In genomic region chr7:92648082-92648481, GRCh38 we compare ENCODE assay signal across 9 cellular contexts. TPM values are rescaled to one million over a fixed set of nuclear protein-coding genes. Genes with fewer than 3 reads are reported as not detected.
DNase-seq lines count a peak whose midpoint lies in the region; ATAC-seq, FAIRE-seq and TF ChIP-seq lines count a peak whose summit lies in the region.
"Had no signal": no experiment of that assay in that cellular context is flagged by ENCODE, and none has a peak within 500 bp of the region (broad histone marks: within the 10 kb centered on the region; RNA-seq: fewer than 3 reads in every experiment).

No MANE protein-coding gene starts in this region.

- CTCF ChIA-PET in activated CD4-positive, alpha-beta T cell treated with anti-CD3 and anti-CD28 coated beads for 36 hours (lab: Charles Lee): interaction anchor here (7.6 kb wide), 1 partner anchor 14 kb away, joined by 55 read pairs; no protein-coding TSS in a partner anchor

- peaks cover 42% of the 10 kb centered on the region for H3K36me3 Mint-ChIP-seq in activated CD4-positive, alpha-beta T cell treated with anti-CD3 and anti-CD28 coated beads for 36 hours (ENCODE audit: low read depth)
- H3K36me3 Mint-ChIP-seq in stimulated activated effector memory CD8-positive, alpha-beta T cell treated with anti-CD3 and anti-CD28 coated beads, Interleukin-12 subunit alpha, Interleukin-12 subunit beta, amount 100 ng/mL, for 72 hours: peaks cover 85% of the 10 kb centered on the region

- intact Hi-C loops in activated CD4-positive, alpha-beta T cell treated with anti-CD3 and anti-CD28 coated beads for 36 hours (cut with DNase I, micrococcal nuclease): loop anchor here (1.0 to 5.0 kb wide), 6 partner anchors 15 to 254 kb away; no protein-coding TSS in a partner anchor
- intact Hi-C loops in left colon (cut with DNase I, micrococcal nuclease): no loop called here

- no peak overlapping the region for H3K4me3 Mint-ChIP-seq in activated CD4-positive, alpha-beta T cell treated with anti-CD3 and anti-CD28 coated beads for 36 hours
- H3K4me3 Mint-ChIP-seq in stimulated activated effector memory CD8-positive, alpha-beta T cell treated with anti-CD3 and anti-CD28 coated beads, Interleukin-12 subunit alpha, Interleukin-12 subunit beta, amount 100 ng/mL, for 72 hours: peak overlapping the region; percentile 54

- no peak for TF ChIP-seq POLR2A in H54 (IDR thresholded peaks at IDR 0.05; ENCODE audit: low read depth, low read length)

- DNase-seq in activated CD4-positive, alpha-beta T cell treated with anti-CD3 and anti-CD28 coated beads for 36 hours: no peak
- no peak for DNase-seq in activated CD4-positive, alpha-beta T cell treated with anti-CD3 and anti-CD28 coated beads, Interleukin-2, amount 50 U/mL, for 1 hour
- DNase-seq in NCI-H69 (lab: John Stamatoyannopoulos, UW): peak; percentile 19
- no peak for DNase-seq in stimulated activated effector memory CD8-positive, alpha-beta T cell treated with anti-CD3 and anti-CD28 coated beads, Interleukin-12 subunit alpha, Interleukin-12 subunit beta, amount 100 ng/mL, for 72 hours (ENCODE audit: low spot score in 2 of 2)
- no peak for DNase-seq in NCI-H1092 treated with DMSO at 0.1 percent for 48 hours (lab: John Stamatoyannopoulos, UW)
- no peak for DNase-seq in H54 (ENCODE audit: insufficient read length, low spot score)
- DNase-seq in left colon: no peak
- DNase-seq: psoas muscle had no signal

- peak overlapping the region; percentile 85 for H3K27ac Mint-ChIP-seq in activated CD4-positive, alpha-beta T cell treated with anti-CD3 and anti-CD28 coated beads for 36 hours
- peak overlapping the region; percentile 99 for H3K27ac Mint-ChIP-seq in stimulated activated effector memory CD8-positive, alpha-beta T cell treated with anti-CD3 and anti-CD28 coated beads, Interleukin-12 subunit alpha, Interleukin-12 subunit beta, amount 100 ng/mL, for 72 hours

- POLR2A ChIA-PET in activated CD4-positive, alpha-beta T cell treated with anti-CD3 and anti-CD28 coated beads for 36 hours (lab: Charles Lee): interaction anchor here (0.8 kb wide), 1 partner anchor 14 kb away, joined by 3 read pairs; no protein-coding TSS in a partner anchor

- peak; percentile 58 for ATAC-seq in activated CD4-positive, alpha-beta T cell treated with anti-CD3 and anti-CD28 coated beads for 36 hours
- ATAC-seq in HG02759 (IDR thresholded peaks at IDR 0.05; ENCODE audit: unreplicated experiment): peak; percentile 53
- ATAC-seq in stimulated activated effector memory CD8-positive, alpha-beta T cell treated with anti-CD3 and anti-CD28 coated beads, Interleukin-12 subunit alpha, Interleukin-12 subunit beta, amount 100 ng/mL, for 72 hours: peak; percentile 84
- ATAC-seq in left colon: no peak
- ATAC-seq: psoas muscle had no signal

- no peaks in the 10 kb centered on the region for H3K27me3 Mint-ChIP-seq in activated CD4-positive, alpha-beta T cell treated with anti-CD3 and anti-CD28 coated beads for 36 hours

- H3K4me1 Mint-ChIP-seq in activated CD4-positive, alpha-beta T cell treated with anti-CD3 and anti-CD28 coated beads for 36 hours: peaks cover 86% of the 10 kb centered on the region
- peaks cover 82% of the 10 kb centered on the region for H3K4me1 Mint-ChIP-seq in stimulated activated effector memory CD8-positive, alpha-beta T cell treated with anti-CD3 and anti-CD28 coated beads, Interleukin-12 subunit alpha, Interleukin-12 subunit beta, amount 100 ng/mL, for 72 hours

- FAIRE-seq in H54 (lab: Jason Lieb, UNC): no peak

- no peaks in the 10 kb centered on the region for H3K9me3 Mint-ChIP-seq in activated CD4-positive, alpha-beta T cell treated with anti-CD3 and anti-CD28 coated beads for 36 hours (ENCODE audit: low read depth)
- no peaks in the 10 kb centered on the region for H3K9me3 Mint-ChIP-seq in stimulated activated effector memory CD8-positive, alpha-beta T cell treated with anti-CD3 and anti-CD28 coated beads, Interleukin-12 subunit alpha, Interleukin-12 subunit beta, amount 100 ng/mL, for 72 hours

RNA-seq across cellular contexts. Expression of gene FAM133B, which starts 57.9 kb away (rescaled TPM):
- 10 to 100 TPM; 26.1 to 27.6 TPM for total RNA-seq in activated CD4-positive, alpha-beta T cell treated with anti-CD3 and anti-CD28 coated beads for 36 hours
- total RNA-seq in left colon: 10 to 100 TPM; 17.9 to 19.8 TPM

Comparison
In these comparisons a context has a peak if more than half of its experiments do, and no peak if none do; other contexts are left out.
1. intact Hi-C loops: an anchor here in activated CD4-positive, alpha-beta T cell treated with anti-CD3 and anti-CD28 coated beads for 36 hours (1.0 to 5.0 kb wide); none called in left colon.